In the genomic region with DNA sequence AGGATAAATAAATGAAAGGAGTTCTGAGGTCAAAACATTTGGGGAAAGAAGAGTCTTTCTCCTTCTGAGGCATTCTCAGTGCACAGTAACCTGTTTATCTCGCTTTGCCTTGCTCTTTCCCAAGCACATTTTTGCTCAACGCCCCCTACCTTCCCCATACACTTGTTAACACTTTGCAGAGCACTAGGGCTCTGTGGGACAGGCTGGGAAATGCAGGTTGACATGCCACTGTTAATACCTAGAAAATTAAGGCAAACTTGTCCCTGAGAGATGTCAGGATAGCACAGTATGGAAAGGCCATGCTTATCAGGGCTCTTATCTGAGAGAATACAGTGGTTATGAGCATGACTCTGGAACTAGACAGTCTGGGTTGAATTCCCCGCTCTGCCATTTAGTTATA, we compare ENCODE assay signal across 18 cellular contexts.
DNase-seq lines count a peak whose midpoint lies in the region; ATAC-seq and TF ChIP-seq lines count a peak whose summit lies in the region.
"Had no signal": no experiment of that assay in that cellular context is flagged by ENCODE, and none has a peak within 500 bp of the region (broad histone marks: within the 10 kb centered on the region; RNA-seq: fewer than 3 reads in every experiment).

No MANE protein-coding gene starts in this region.

- peaks cover 85% of the 10 kb centered on the region for H3K36me3 Mint-ChIP-seq in activated CD8-positive, alpha-beta memory T cell treated with anti-CD3 and anti-CD28 coated beads, Interleukin-2, amount 10 ng/mL, durations not matched to agents 7 days and 5 days
- peaks cover 26% of the 10 kb centered on the region for H3K36me3 Mint-ChIP-seq in activated naive CD8-positive, alpha-beta T cell treated with anti-CD3 and anti-CD28 coated beads for 36 hours
- no peaks in the 10 kb centered on the region for H3K36me3 Mint-ChIP-seq in progenitor cell of endocrine pancreas (ENCODE audit: insufficient read depth)
- peaks cover 21% of the 10 kb centered on the region for H3K36me3 Mint-ChIP-seq in activated naive CD4-positive, alpha-beta T cell treated with anti-CD3 and anti-CD28 coated beads for 36 hours (ENCODE audit: low read depth)

- no peaks in the 10 kb centered on the region for H3K9me3 Mint-ChIP-seq in activated CD8-positive, alpha-beta memory T cell treated with anti-CD3 and anti-CD28 coated beads, Interleukin-2, amount 10 ng/mL, durations not matched to agents 7 days and 5 days (ENCODE audit: low read depth)
- H3K9me3 Mint-ChIP-seq in activated naive CD8-positive, alpha-beta T cell treated with anti-CD3 and anti-CD28 coated beads for 36 hours, result no peaks in the 10 kb centered on the region
- no peaks in the 10 kb centered on the region for H3K9me3 Mint-ChIP-seq in progenitor cell of endocrine pancreas (ENCODE audit: low read depth)
- H3K9me3 Mint-ChIP-seq in activated naive CD4-positive, alpha-beta T cell treated with anti-CD3 and anti-CD28 coated beads for 36 hours, result no peaks in the 10 kb centered on the region
- H3K9me3 Mint-ChIP-seq: CD14-positive monocyte had no signal

- no peaks in the 10 kb centered on the region for H3K36me3 ChIP-seq in ovary
- H3K36me3 ChIP-seq: SJSA1 had no signal

- no peaks in the 10 kb centered on the region for H3K9me3 ChIP-seq in ovary
- H3K9me3 ChIP-seq: Peyer's patch, SJSA1 had no signal

- no peak overlapping the region for H3K4me3 ChIP-seq in ovary
- H3K4me3 ChIP-seq: Peyer's patch, SJSA1 had no signal

- intact Hi-C loops in ovary (cut with DNase I), result no loop called here
- intact Hi-C loops in activated naive CD4-positive, alpha-beta T cell treated with anti-CD3 and anti-CD28 coated beads for 36 hours (cut with micrococcal nuclease), result no loop called here

- peak; percentile 21 for TF ChIP-seq CTCF in progenitor cell of endocrine pancreas (IDR thresholded peaks at IDR 0.05; ENCODE audit: unreplicated experiment)
- no peak for TF ChIP-seq CTCF in ovary (IDR thresholded peaks at IDR 0.05)

- H3K27me3 Mint-ChIP-seq in activated CD8-positive, alpha-beta memory T cell treated with anti-CD3 and anti-CD28 coated beads, Interleukin-2, amount 10 ng/mL, durations not matched to agents 7 days and 5 days, result no peaks in the 10 kb centered on the region
- H3K27me3 Mint-ChIP-seq in activated naive CD8-positive, alpha-beta T cell treated with anti-CD3 and anti-CD28 coated beads for 36 hours, result no peaks in the 10 kb centered on the region
- no peaks in the 10 kb centered on the region for H3K27me3 Mint-ChIP-seq in progenitor cell of endocrine pancreas
- no peaks in the 10 kb centered on the region for H3K27me3 Mint-ChIP-seq in activated naive CD4-positive, alpha-beta T cell treated with anti-CD3 and anti-CD28 coated beads for 36 hours (ENCODE audit: low read depth)

- CTCF ChIA-PET in activated CD8-positive, alpha-beta memory T cell treated with anti-CD3 and anti-CD28 coated beads, Interleukin-2, amount 10 ng/mL, durations not matched to agents 7 days and 5 days (lab: Charles Lee), result no interaction called here
- CTCF ChIA-PET in activated naive CD4-positive, alpha-beta T cell treated with anti-CD3 and anti-CD28 coated beads for 36 hours (lab: Charles Lee), result no interaction called here

- no peak for TF ChIP-seq POLR2A in ovary (IDR thresholded peaks at IDR 0.05)

- ATAC-seq in activated CD8-positive, alpha-beta memory T cell treated with anti-CD3 and anti-CD28 coated beads, Interleukin-2, amount 10 ng/mL, durations not matched to agents 7 days and 5 days, result no peak

- no peak for DNase-seq in activated CD8-positive, alpha-beta memory T cell treated with anti-CD3 and anti-CD28 coated beads, Interleukin-2, amount 10 ng/mL, durations not matched to agents 7 days and 5 days
- DNase-seq in activated CD8-positive, alpha-beta memory T cell treated with anti-CD3 and anti-CD28 coated beads for 24 hours, result no peak
- no peak for DNase-seq in activated naive CD8-positive, alpha-beta T cell treated with anti-CD3 and anti-CD28 coated beads for 36 hours
- DNase-seq in islet precursor cell (peak; percentile 74), progenitor cell of endocrine pancreas (ENCODE audit: low spot score, unreplicated experiment) (no peak), ovary (no peak), MV-4-11 (lab: John Stamatoyannopoulos, UW) (no peak)
- no peak for DNase-seq in activated naive CD4-positive, alpha-beta T cell treated with anti-CD3 and anti-CD28 coated beads for 36 hours
- DNase-seq: 8988T, DMS153, Kasumi-1, MM.1S, NCI-H1105, NCI-H2081 treated with DMSO at 0.1 percent for 48 hours, NCI-H446 treated with DMSO at 0.1 percent for 48 hours, Peyer's patch had no signal

- 74 to 81% (median 81%) methylated on average over 3 of the region's 3 CpGs for WGBS in ovary, 3 donors

- TF ChIP-seq EP300 in ovary (IDR thresholded peaks at IDR 0.05), result no peak

- H3K4me1 Mint-ChIP-seq in activated CD8-positive, alpha-beta memory T cell treated with anti-CD3 and anti-CD28 coated beads, Interleukin-2, amount 10 ng/mL, durations not matched to agents 7 days and 5 days, result no peaks in the 10 kb centered on the region
- no peaks in the 10 kb centered on the region for H3K4me1 Mint-ChIP-seq in activated naive CD8-positive, alpha-beta T cell treated with anti-CD3 and anti-CD28 coated beads for 36 hours
- H3K4me1 Mint-ChIP-seq in progenitor cell of endocrine pancreas (ENCODE audit: low read depth), result no peaks in the 10 kb centered on the region
- H3K4me1 Mint-ChIP-seq in activated naive CD4-positive, alpha-beta T cell treated with anti-CD3 and anti-CD28 coated beads for 36 hours (ENCODE audit: low read depth), result peaks cover 2% of the 10 kb centered on the region
- H3K4me1 Mint-ChIP-seq: CD14-positive monocyte had no signal

- peak overlapping the region; percentile 24 for H3K27ac Mint-ChIP-seq in activated CD8-positive, alpha-beta memory T cell treated with anti-CD3 and anti-CD28 coated beads, Interleukin-2, amount 10 ng/mL, durations not matched to agents 7 days and 5 days
- H3K27ac Mint-ChIP-seq in activated naive CD8-positive, alpha-beta T cell treated with anti-CD3 and anti-CD28 coated beads for 36 hours, result peak overlapping the region; percentile 31
- H3K27ac Mint-ChIP-seq in progenitor cell of endocrine pancreas, result no peak overlapping the region
- no peak overlapping the region for H3K27ac Mint-ChIP-seq in activated naive CD4-positive, alpha-beta T cell treated with anti-CD3 and anti-CD28 coated beads for 36 hours

- H3K4me3 Mint-ChIP-seq in activated CD8-positive, alpha-beta memory T cell treated with anti-CD3 and anti-CD28 coated beads, Interleukin-2, amount 10 ng/mL, durations not matched to agents 7 days and 5 days, result no peak overlapping the region
- no peak overlapping the region for H3K4me3 Mint-ChIP-seq in activated naive CD8-positive, alpha-beta T cell treated with anti-CD3 and anti-CD28 coated beads for 36 hours
- no peak overlapping the region for H3K4me3 Mint-ChIP-seq in progenitor cell of endocrine pancreas (ENCODE audit: low read depth)
- no peak overlapping the region for H3K4me3 Mint-ChIP-seq in activated naive CD4-positive, alpha-beta T cell treated with anti-CD3 and anti-CD28 coated beads for 36 hours
- H3K4me3 Mint-ChIP-seq: CD14-positive monocyte had no signal

- no peaks in the 10 kb centered on the region for H3K27me3 ChIP-seq in ovary
- H3K27me3 ChIP-seq: Peyer's patch, SJSA1 had no signal

- no peaks in the 10 kb centered on the region for H3K4me1 ChIP-seq in ovary (ENCODE audit: insufficient read depth)
- H3K4me1 ChIP-seq: Peyer's patch, SJSA1 had no signal

- no peak overlapping the region for H3K27ac ChIP-seq in ovary
- H3K27ac ChIP-seq: Peyer's patch, SJSA1 had no signal

Comparison
In these comparisons a context has a peak if more than half of its experiments do, and no peak if none do; other contexts are left out.
1. H3K27ac Mint-ChIP-seq: peak in activated CD8-positive, alpha-beta memory T cell treated with anti-CD3 and anti-CD28 coated beads, Interleukin-2, amount 10 ng/mL, durations not matched to agents 7 days and 5 days (single experiment) and activated naive CD8-positive, alpha-beta T cell treated with anti-CD3 and anti-CD28 coated beads for 36 hours (single experiment); none in progenitor cell of endocrine pancreas (single experiment) and activated naive CD4-positive, alpha-beta T cell treated with anti-CD3 and anti-CD28 coated beads for 36 hours (single experiment).